In the genomic region with DNA sequence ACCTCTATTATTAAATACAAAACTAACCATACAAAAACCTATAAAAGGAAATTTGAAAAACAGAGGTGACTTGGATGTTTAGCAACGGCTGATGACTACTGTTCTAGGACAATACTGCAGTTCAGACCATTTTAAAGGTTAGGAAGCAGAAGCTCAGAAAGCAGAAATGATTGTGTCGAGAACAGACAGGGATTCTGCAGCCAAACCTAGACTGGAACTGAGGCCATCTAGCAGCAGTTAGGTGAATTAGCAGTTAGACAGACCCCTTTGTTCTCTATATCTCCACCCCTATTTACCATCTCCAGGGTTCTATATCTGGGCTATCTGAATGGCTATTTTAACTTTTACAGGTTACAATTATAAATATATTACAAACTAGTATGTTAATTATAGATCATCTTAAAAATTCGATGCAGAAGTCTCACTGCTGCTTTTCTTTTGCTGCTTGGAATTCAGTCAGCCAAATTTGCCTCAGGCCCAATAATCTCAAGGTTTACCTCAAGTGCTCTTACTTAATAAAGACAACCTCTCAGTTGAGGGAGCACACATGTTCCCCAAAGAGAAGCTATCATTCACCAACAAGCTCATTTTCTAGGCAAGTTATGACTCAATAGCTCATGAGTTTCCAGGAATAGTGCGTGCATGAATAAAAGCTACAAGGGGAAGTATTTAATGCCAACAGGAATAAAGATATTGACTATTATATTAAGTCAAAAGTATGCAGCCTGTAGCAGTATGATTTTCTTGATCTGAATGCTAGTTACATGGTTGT, we compare ENCODE assay signal across 13 cellular contexts. TPM values are rescaled to one million over a fixed set of nuclear protein-coding genes. Genes with fewer than 3 reads are reported as not detected.
DNase-seq lines count a peak whose midpoint lies in the region; ATAC-seq, FAIRE-seq and TF ChIP-seq lines count a peak whose summit lies in the region.
"Had no signal": no experiment of that assay in that cellular context is flagged by ENCODE, and none has a peak within 500 bp of the region (broad histone marks: within the 10 kb centered on the region; RNA-seq: fewer than 3 reads in every experiment).

No MANE protein-coding gene starts in this region.

- H3K9ac ChIP-seq in endodermal cell (ENCODE audit: extremely low read depth, low read length, poor library complexity, severe bottlenecking), result no peak overlapping the region
- H3K9ac ChIP-seq in neural cell (ENCODE audit: low read length), result peak overlapping the region; percentile 10

- TF ChIP-seq RAD21 in neural cell (conservative IDR thresholded peaks at IDR 0.05), result peak; percentile 39

- no peaks in the 10 kb centered on the region for H3K27me3 ChIP-seq in endodermal cell (ENCODE audit: control insufficient read depth, insufficient read depth, low read length, poor library complexity, severe bottlenecking)
- H3K27me3 ChIP-seq in neural cell (ENCODE audit: insufficient read depth, low read depth, low read length), result no peaks in the 10 kb centered on the region

- H3K9me3 Mint-ChIP-seq in endodermal cell, result no peaks in the 10 kb centered on the region
- H3K9me3 Mint-ChIP-seq in nephron progenitor cell, result no peaks in the 10 kb centered on the region
- H3K9me3 Mint-ChIP-seq: activated T-cell treated with anti-CD3 and anti-CD28 coated beads, Interleukin-2, amount 50 U/mL, for 24 hours; T-cell had no signal

- TF ChIP-seq CTCF in endodermal cell (conservative IDR thresholded peaks at IDR 0.05), result peak; percentile 54
- peak; percentile 56 for TF ChIP-seq CTCF in neural cell (IDR thresholded peaks at IDR 0.05; ENCODE audit: poor library complexity, severe bottlenecking)
- no peak for TF ChIP-seq CTCF in nephron progenitor cell (IDR thresholded peaks at IDR 0.05)

- no peak for TF ChIP-seq POLR2A in H54 (IDR thresholded peaks at IDR 0.05; ENCODE audit: low read depth, low read length)

- DNase-seq in H54 (ENCODE audit: insufficient read length, low spot score), result no peak
- peak; percentile 82 for DNase-seq in NOMO-1 treated with DMSO at 0.1 percent for 48 hours (lab: John Stamatoyannopoulos, UW; ENCODE audit: unreplicated experiment)
- no peak for DNase-seq in endodermal cell
- no peak for DNase-seq in nephron progenitor cell
- DNase-seq: activated T-cell treated with anti-CD3 and anti-CD28 coated beads, Interleukin-2, amount 50 U/mL, for 24 hours; NCI-H1436 treated with DMSO at 0.1 percent for 48 hours; T-cell had no signal

- H3K9me3 ChIP-seq in endodermal cell (ENCODE audit: control insufficient read depth, low read length), result no peaks in the 10 kb centered on the region
- no peaks in the 10 kb centered on the region for H3K9me3 ChIP-seq in neural cell (ENCODE audit: low read length)

- no peak for TF ChIP-seq EP300 in neural cell (conservative IDR thresholded peaks at IDR 0.05; ENCODE audit: poor library complexity, severe bottlenecking)

- H2AFZ ChIP-seq in neural cell (ENCODE audit: low read depth, low read length), result no peak overlapping the region

- H3K4me2 ChIP-seq in neural cell (ENCODE audit: low read length), result no peak overlapping the region

- WGBS in endodermal cell (ENCODE audit: insufficient coverage in 1 of 2, insufficient read length in 1 of 2), 2 experiments, result 82 to 83% methylated on average over 3 to 4 of the region's 4 CpGs

- no peaks in the 10 kb centered on the region for H4K20me1 ChIP-seq in neural cell (ENCODE audit: insufficient read depth)

- H3K36me3 ChIP-seq in endodermal cell (ENCODE audit: control insufficient read depth, insufficient read depth, low read length), result no peaks in the 10 kb centered on the region
- H3K36me3 ChIP-seq in neural cell (ENCODE audit: insufficient read depth, low read length), result no peaks in the 10 kb centered on the region

- no peaks in the 10 kb centered on the region for H3F3A ChIP-seq in neural cell (ENCODE audit: insufficient read depth, low read length, poor library complexity, severe bottlenecking)

- peaks cover 23% of the 10 kb centered on the region for H3K4me1 Mint-ChIP-seq in endodermal cell
- peaks cover under 1% of the 10 kb centered on the region for H3K4me1 Mint-ChIP-seq in nephron progenitor cell
- H3K4me1 Mint-ChIP-seq: T-cell had no signal

- H3K27ac ChIP-seq in endodermal cell (ENCODE audit: low read depth, low read length) (no peak overlapping the region), neural cell (ENCODE audit: low read length) (peak overlapping the region; percentile 64)

- no peaks in the 10 kb centered on the region for H3K27me3 Mint-ChIP-seq in endodermal cell (ENCODE audit: insufficient read depth)
- peaks cover 3% of the 10 kb centered on the region for H3K27me3 Mint-ChIP-seq in nephron progenitor cell (ENCODE audit: low read depth, poor library complexity)

- H3K9me2 ChIP-seq in neural cell (ENCODE audit: insufficient read depth, low read length), result no peaks in the 10 kb centered on the region

- H3K4me3 Mint-ChIP-seq in endodermal cell (no peak overlapping the region), nephron progenitor cell (no peak overlapping the region)
- H3K4me3 Mint-ChIP-seq: activated T-cell treated with anti-CD3 and anti-CD28 coated beads, Interleukin-2, amount 50 U/mL, for 24 hours; T-cell had no signal

- H3K36me3 Mint-ChIP-seq in endodermal cell (ENCODE audit: low read depth), result no peaks in the 10 kb centered on the region
- H3K36me3 Mint-ChIP-seq in nephron progenitor cell (ENCODE audit: low read depth), result no peaks in the 10 kb centered on the region
- H3K36me3 Mint-ChIP-seq: T-cell had no signal

- peak; percentile 73 for FAIRE-seq in H54 (lab: Jason Lieb, UNC)

- no peak for ATAC-seq in GM19023 (IDR thresholded peaks at IDR 0.05; ENCODE audit: unreplicated experiment)
- no peak for ATAC-seq in HG03521 (IDR thresholded peaks at IDR 0.05; ENCODE audit: unreplicated experiment)
- ATAC-seq in HG03565 (IDR thresholded peaks at IDR 0.05; ENCODE audit: unreplicated experiment), result no peak
- ATAC-seq: T-cell had no signal

- H3K79me2 ChIP-seq in neural cell (replicated peaks; ENCODE audit: insufficient read depth, low read length), result no peaks in the 10 kb centered on the region

- no peak overlapping the region for H3K4me3 ChIP-seq in endodermal cell (ENCODE audit: low read length)
- H3K4me3 ChIP-seq in neural cell (ENCODE audit: low read length), result no peak overlapping the region

- peaks cover 6% of the 10 kb centered on the region for H3K4me1 ChIP-seq in endodermal cell (ENCODE audit: control insufficient read depth, insufficient read depth, low read length)

- H3K27ac Mint-ChIP-seq in endodermal cell, result no peak overlapping the region
- no peak overlapping the region for H3K27ac Mint-ChIP-seq in nephron progenitor cell
- H3K27ac Mint-ChIP-seq: activated T-cell treated with anti-CD3 and anti-CD28 coated beads, Interleukin-2, amount 50 U/mL, for 24 hours; T-cell had no signal

TF ChIP-seq in neural cell, 6 proteins besides CTCF, POLR2A, EP300 and RAD21:
- peak; percentile 19 for TF ChIP-seq SMC3 (conservative IDR thresholded peaks at IDR 0.05; ENCODE audit: poor library complexity)
- TF ChIP-seq, protein P1, sequence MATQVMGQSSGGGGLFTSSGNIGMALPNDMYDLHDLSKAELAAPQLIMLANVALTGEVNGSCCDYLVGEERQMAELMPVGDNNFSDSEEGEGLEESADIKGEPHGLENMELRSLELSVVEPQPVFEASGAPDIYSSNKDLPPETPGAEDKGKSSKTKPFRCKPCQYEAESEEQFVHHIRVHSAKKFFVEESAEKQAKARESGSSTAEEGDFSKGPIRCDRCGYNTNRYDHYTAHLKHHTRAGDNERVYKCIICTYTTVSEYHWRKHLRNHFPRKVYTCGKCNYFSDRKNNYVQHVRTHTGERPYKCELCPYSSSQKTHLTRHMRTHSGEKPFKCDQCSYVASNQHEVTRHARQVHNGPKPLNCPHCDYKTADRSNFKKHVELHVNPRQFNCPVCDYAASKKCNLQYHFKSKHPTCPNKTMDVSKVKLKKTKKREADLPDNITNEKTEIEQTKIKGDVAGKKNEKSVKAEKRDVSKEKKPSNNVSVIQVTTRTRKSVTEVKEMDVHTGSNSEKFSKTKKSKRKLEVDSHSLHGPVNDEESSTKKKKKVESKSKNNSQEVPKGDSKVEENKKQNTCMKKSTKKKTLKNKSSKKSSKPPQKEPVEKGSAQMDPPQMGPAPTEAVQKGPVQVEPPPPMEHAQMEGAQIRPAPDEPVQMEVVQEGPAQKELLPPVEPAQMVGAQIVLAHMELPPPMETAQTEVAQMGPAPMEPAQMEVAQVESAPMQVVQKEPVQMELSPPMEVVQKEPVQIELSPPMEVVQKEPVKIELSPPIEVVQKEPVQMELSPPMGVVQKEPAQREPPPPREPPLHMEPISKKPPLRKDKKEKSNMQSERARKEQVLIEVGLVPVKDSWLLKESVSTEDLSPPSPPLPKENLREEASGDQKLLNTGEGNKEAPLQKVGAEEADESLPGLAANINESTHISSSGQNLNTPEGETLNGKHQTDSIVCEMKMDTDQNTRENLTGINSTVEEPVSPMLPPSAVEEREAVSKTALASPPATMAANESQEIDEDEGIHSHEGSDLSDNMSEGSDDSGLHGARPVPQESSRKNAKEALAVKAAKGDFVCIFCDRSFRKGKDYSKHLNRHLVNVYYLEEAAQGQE (IDR thresholded peaks at IDR 0.05; ENCODE audit: borderline replicate concordance), result no peak

RNA-seq across cellular contexts. Expression of a gene that starts 9.3 kb away (rescaled TPM):
- total RNA-seq in endodermal cell, result 1 to 10 TPM; 2.6 to 6.0 TPM
- polyA plus RNA-seq in endodermal cell (2013, experiment 1 of 2), result 2.1 TPM
- 2.9 TPM for polyA plus RNA-seq in endodermal cell (2013, experiment 2 of 2)
- polyA plus RNA-seq in neural cell, result 24.6 and 25.4 TPM in 2 replicates
- polyA minus RNA-seq in neural cell, result 58.4 and 69.0 TPM in 2 replicates
- total RNA-seq: G401 had no signal

RNA-seq across cellular contexts. Expression of a gene that starts 54.8 kb away (rescaled TPM):
- total RNA-seq in endodermal cell, result not detected
- not detected for polyA plus RNA-seq in endodermal cell (2013, experiment 1 of 2)
- polyA plus RNA-seq in endodermal cell (2013, experiment 2 of 2), result not detected
- polyA plus RNA-seq in neural cell, result 0.27 TPM in 1 of 2 replicates, not detected in the other
- polyA minus RNA-seq in neural cell, result not detected in 2 replicates
- total RNA-seq: G401, skeletal muscle tissue, T-cell had no signal
